Comparison of ENCODE assay signal across 16 cellular contexts in the genomic region with DNA sequence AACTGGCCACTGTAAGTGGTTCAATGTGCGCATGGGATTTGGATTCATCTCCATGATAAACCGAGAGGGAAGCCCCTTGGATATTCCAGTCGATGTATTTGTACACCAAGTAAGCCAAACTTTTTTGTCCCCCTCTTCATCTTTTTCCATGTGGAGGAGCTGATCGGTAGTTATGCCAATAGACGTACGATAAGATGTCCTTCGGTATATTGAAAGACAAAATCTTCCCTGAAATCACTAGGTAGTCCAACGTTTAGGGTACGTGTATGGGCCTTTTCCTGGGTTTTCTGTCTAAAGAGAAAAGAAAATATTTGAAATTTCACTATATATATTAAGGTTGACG. TPM values are rescaled to one million over a fixed set of nuclear protein-coding genes. Genes with fewer than 3 reads are reported as not detected.
DNase-seq lines count a peak whose midpoint lies in the region; TF ChIP-seq lines count a peak whose summit lies in the region.
"Had no signal": no experiment of that assay in that cellular context is flagged by ENCODE, and none has a peak within 500 bp of the region (broad histone marks: within the 10 kb centered on the region; RNA-seq: fewer than 3 reads in every experiment).

No MANE protein-coding gene starts in this region.

- no peak overlapping the region for H2AFZ ChIP-seq in neural progenitor cell (replicated peaks)

- H4K20me1 ChIP-seq in neural progenitor cell (ENCODE audit: low read depth) = no peaks in the 10 kb centered on the region

- H3K27me3 Mint-ChIP-seq in endodermal cell (ENCODE audit: insufficient read depth) (no peaks in the 10 kb centered on the region), neural progenitor cell (ENCODE audit: insufficient read depth, low read depth) (no peaks in the 10 kb centered on the region)

- WGBS in endodermal cell (ENCODE audit: insufficient coverage in 1 of 2, insufficient read length in 1 of 2), 2 experiments = 0% methylated on average over 5 to 9 of the region's 10 CpGs
- WGBS in spleen, 5 donors = 4 to 7% (median 5%) methylated on average over 10 of the region's 10 CpGs

- peaks cover 75% of the 10 kb centered on the region for H3K79me2 ChIP-seq in neural progenitor cell (ENCODE audit: low read depth)

- TF ChIP-seq POLR2A in spleen (IDR thresholded peaks at IDR 0.05) = no peak

- no peaks in the 10 kb centered on the region for H3K9me3 Mint-ChIP-seq in endodermal cell
- peaks cover 3% of the 10 kb centered on the region for H3K9me3 Mint-ChIP-seq in neural progenitor cell

- H3K4me2 ChIP-seq in neural progenitor cell = peak overlapping the region; percentile 82

- peaks cover 62% of the 10 kb centered on the region for H3F3A ChIP-seq in neural progenitor cell (ENCODE audit: low read depth)

- DNase-seq in endodermal cell (no peak), neural progenitor cell (ENCODE audit: low spot score) (peak; percentile 18), spleen (no peak), NCI-H226 (no peak), NCI-H510A treated with DMSO at 0.1 percent for 48 hours (lab: John Stamatoyannopoulos, UW) (no peak)
- DNase-seq: activated CD8-positive, alpha-beta memory T cell treated with anti-CD3 and anti-CD28 coated beads, Interleukin-2, amount 50 U/mL, for 4 hours; foreskin melanocyte; mucosa of descending colon; NCI-H524 had no signal

- intact Hi-C loops in spleen (cut with DNase I; ENCODE audit: low total_unique reads) = no loop called here

- H3K27ac ChIP-seq in KOPT-K1 (ENCODE audit: low read depth, low read length, poor library complexity, severe bottlenecking) (peak overlapping the region; percentile 98), endodermal cell (ENCODE audit: low read depth, low read length) (peak overlapping the region; percentile 94), neural progenitor cell (peak overlapping the region; percentile 97), spleen (no peak overlapping the region)

- H3K4me3 ChIP-seq in GM08714 (ENCODE audit: low read length) (peak overlapping the region; percentile 69; the same call in 1 of the 2 replicates), endodermal cell (ENCODE audit: low read length) (peak overlapping the region; percentile 99), neural progenitor cell (peak overlapping the region; percentile 65), spleen (no peak overlapping the region)
- H3K4me3 ChIP-seq: mucosa of descending colon had no signal

- H3K4me1 Mint-ChIP-seq in endodermal cell (peaks cover 16% of the 10 kb centered on the region), neural progenitor cell (peaks cover 19% of the 10 kb centered on the region)

- peaks cover 4% of the 10 kb centered on the region for H3K9me3 ChIP-seq in KOPT-K1 (ENCODE audit: insufficient read depth, low read length, poor library complexity, severe bottlenecking)
- no peaks in the 10 kb centered on the region for H3K9me3 ChIP-seq in endodermal cell (ENCODE audit: control insufficient read depth, low read length)
- H3K9me3 ChIP-seq in neural progenitor cell (ENCODE audit: low read depth) = no peaks in the 10 kb centered on the region
- H3K9me3 ChIP-seq in spleen = peaks cover 0 to 4% (median 0%) of the 10 kb centered on the region in 8 donors
- H3K9me3 ChIP-seq: mucosa of descending colon had no signal

- H3K36me3 ChIP-seq in KOPT-K1 (ENCODE audit: insufficient read depth, low read length) (peaks cover 18% of the 10 kb centered on the region), endodermal cell (ENCODE audit: control insufficient read depth, insufficient read depth, low read length) (peaks cover 5% of the 10 kb centered on the region), neural progenitor cell (peaks cover 18% of the 10 kb centered on the region), spleen (no peaks in the 10 kb centered on the region)

- TF ChIP-seq CTCF in endodermal cell (conservative IDR thresholded peaks at IDR 0.05) (no peak), neural progenitor cell (IDR thresholded peaks at IDR 0.05) (no peak), spleen (IDR thresholded peaks at IDR 0.05 in 8 of 11, conservative IDR thresholded peaks at IDR 0.05 in 3 of 11) (no peak)

- H3K27me3 ChIP-seq in endodermal cell (ENCODE audit: control insufficient read depth, insufficient read depth, low read length, poor library complexity, severe bottlenecking) (no peaks in the 10 kb centered on the region), neural progenitor cell (no peaks in the 10 kb centered on the region), spleen (replicated peaks in 1 of 7) (peaks cover 0 to 88% (median 59%) of the 10 kb centered on the region in 7 donors)

- H3K27ac Mint-ChIP-seq in endodermal cell (peak overlapping the region; percentile 96), neural progenitor cell (peak overlapping the region; percentile 97)
- H3K27ac Mint-ChIP-seq: activated naive CD8-positive, alpha-beta T cell; CD14-positive monocyte had no signal

- peaks cover 6% of the 10 kb centered on the region for H3K36me3 Mint-ChIP-seq in endodermal cell (ENCODE audit: low read depth)
- peaks cover 5% of the 10 kb centered on the region for H3K36me3 Mint-ChIP-seq in neural progenitor cell

- H3K4me1 ChIP-seq in endodermal cell (ENCODE audit: control insufficient read depth, insufficient read depth, low read length) (peaks cover 3% of the 10 kb centered on the region), neural progenitor cell (peaks cover 40% of the 10 kb centered on the region), spleen (peaks cover 0 to 23% (median 9%) of the 10 kb centered on the region in 6 donors)

- H3K9ac ChIP-seq in endodermal cell (ENCODE audit: extremely low read depth, low read length, poor library complexity, severe bottlenecking) (peak overlapping the region; percentile 75), neural progenitor cell (peak overlapping the region; percentile 58)

- H3K4me3 Mint-ChIP-seq in endodermal cell (peak overlapping the region; percentile 86), neural progenitor cell (peak overlapping the region; percentile 98)

RNA-seq across cellular contexts. Expression of a gene that starts 1.2 kb away (rescaled TPM):
- total RNA-seq in endodermal cell = 10 to 100 TPM; 65.1 to 65.3 TPM
- polyA plus RNA-seq in endodermal cell (2013, experiment 1 of 2) = 46.4 TPM
- 46.7 TPM for polyA plus RNA-seq in endodermal cell (2013, experiment 2 of 2)
- 105 and 165 TPM in 2 replicates for total RNA-seq in neural progenitor cell (ENCODE audit: low replicate concordance)
- total RNA-seq in spleen = not detected
- not detected for polyA plus RNA-seq in spleen
- total RNA-seq: LHCN-M2; mucosa of descending colon; T-helper 1 cell treated with Interleukin-12 subunit alpha and Interleukin-12 subunit beta and Interleukin-4 antibody, amounts not matched to agents 30 ng/mL and 1 ng/mL, for 36 hours had no signal
- polyA plus RNA-seq: CD14-positive monocyte, keratinocyte had no signal

Comparison
In these comparisons a context has a peak if more than half of its experiments do, and no peak if none do; other contexts are left out.
1. H3K4me3 ChIP-seq: peak in GM08714 (single experiment), endodermal cell (single experiment) and neural progenitor cell (single experiment); none in spleen (0 of 8).
2. H3K27ac ChIP-seq: peak in KOPT-K1 (single experiment), endodermal cell (single experiment) and neural progenitor cell (single experiment); none in spleen (0 of 8).
3. RNA of a gene that starts 1.2 kb away (total RNA-seq): 105 to 165 TPM in neural progenitor cell and 65.1 to 65.3 TPM in endodermal cell; not detected in spleen; every median in the first group is over 10 times any median in the second.